8 cellular contexts compared by ENCODE assay signal in genomic region chr5:180070726-180071417, GRCh38. TPM values are rescaled to one million over a fixed set of nuclear protein-coding genes. Genes with fewer than 3 reads are reported as not detected.
A peak's percentile ranks its signal among the peaks of the same experiment; 100 is the strongest.
DNase-seq lines count a peak whose midpoint lies in the region; ATAC-seq, FAIRE-seq and TF ChIP-seq lines count a peak whose summit lies in the region.

No MANE protein-coding gene starts in this region.

- H3K27me3 Mint-ChIP-seq in chondrocyte (ENCODE audit: low read depth): no peaks in the 10 kb centered on the region

- H3K4me3 Mint-ChIP-seq in chondrocyte (ENCODE audit: unreplicated experiment): peak overlapping the region; percentile 90

- WGBS in small intestine, 3 donors: 2 to 5% (median 4%) methylated on average over 31 to 33 of the region's 33 CpGs

- H3K9me3 ChIP-seq in kidney (ENCODE audit: control insufficient read depth in 1 of 2, low read length in 2 of 2): no peaks in the 10 kb centered on the region
- no peaks in the 10 kb centered on the region for H3K9me3 ChIP-seq in small intestine (ENCODE audit: control insufficient read depth, low read depth)

- H3K36me3 ChIP-seq in kidney (ENCODE audit: control insufficient read depth in 1 of 2, insufficient read depth in 2 of 2, low read length in 2 of 2): no peaks in the 10 kb centered on the region
- no peaks in the 10 kb centered on the region for H3K36me3 ChIP-seq in small intestine (ENCODE audit: control insufficient read depth in 2 of 2, insufficient read depth in 2 of 2, low read length in 2 of 2)

- H3K36me3 Mint-ChIP-seq in chondrocyte (ENCODE audit: low read depth): peaks cover 2% of the 10 kb centered on the region

- peaks cover 4 to 9% of the 10 kb centered on the region in 2 donors for H3K4me1 ChIP-seq in kidney (ENCODE audit: control insufficient read depth in 1 of 2, insufficient read depth in 1 of 2, low read depth in 1 of 2, low read length in 2 of 2)
- H3K4me1 ChIP-seq in small intestine (ENCODE audit: control insufficient read depth in 2 of 2, insufficient read depth in 1 of 2, low read depth in 1 of 2, low read length in 1 of 2): peaks cover 0 to 6% of the 10 kb centered on the region in 2 donors

- H3K27me3 ChIP-seq in small intestine (ENCODE audit: control insufficient read depth in 2 of 2, insufficient read depth in 2 of 2, low read length in 2 of 2): no peaks in the 10 kb centered on the region

- in situ Hi-C loops in SK-MEL-5 (cut with HindIII; ENCODE audit: low pct_unique_long_range_greater_than_20kb, low sequenced_read_pairs): no loop called here

- H3K4me3 ChIP-seq in kidney (ENCODE audit: low read length in 2 of 2) (peak overlapping the region; percentile 69 to 80), small intestine (ENCODE audit: low read depth in 1 of 2, low read length in 2 of 2) (peak overlapping the region; percentile 63 to 84)

- FAIRE-seq in kidney (lab: Jason Lieb, UNC): no peak
- no peak for FAIRE-seq in small intestine (lab: Jason Lieb, UNC)

- peak; percentile 37 for DNase-seq in DMS114 treated with DMSO at 0.1 percent for 48 hours (lab: John Stamatoyannopoulos, UW; ENCODE audit: unreplicated experiment)
- DNase-seq in SK-MEL-5 (ENCODE audit: low read depth, low spot score): peak; percentile 28
- DNase-seq in chondrocyte (ENCODE audit: low spot score): no peak
- no peak for DNase-seq in kidney
- DNase-seq in small intestine: peak; percentile 43
- no peak for DNase-seq in COR-L47 (lab: John Stamatoyannopoulos, UW)

- H3K4me1 Mint-ChIP-seq in chondrocyte (ENCODE audit: low read depth): peaks cover 43% of the 10 kb centered on the region

- H3K9me3 Mint-ChIP-seq in chondrocyte (ENCODE audit: low read depth): peaks cover 2% of the 10 kb centered on the region

- peak; percentile 31 for ATAC-seq in HG02885 (IDR thresholded peaks at IDR 0.05; ENCODE audit: poor library complexity, unreplicated experiment)
- ATAC-seq in HG03571 (IDR thresholded peaks at IDR 0.05; ENCODE audit: unreplicated experiment): no peak

- H3K27ac ChIP-seq in kidney (ENCODE audit: low read depth in 2 of 2, low read length in 2 of 2) (peak overlapping the region; percentile 74 to 85), small intestine (ENCODE audit: low read depth in 1 of 2, low read length in 1 of 2) (peak overlapping the region; percentile 82 to 86)

- H3K27ac Mint-ChIP-seq in chondrocyte (ENCODE audit: unreplicated experiment): peak overlapping the region; percentile 94

- intact Hi-C loops in kidney (cut with DNase I): no loop called here

- TF ChIP-seq CTCF in chondrocyte (IDR thresholded peaks at IDR 0.05) (no peak), kidney (IDR thresholded peaks at IDR 0.05; ENCODE audit: borderline replicate concordance, extremely low read depth, insufficient read depth) (no peak)

- peak overlapping the region; percentile 72 to 80 for H3K9ac ChIP-seq in kidney (ENCODE audit: low read length in 2 of 2)

RNA-seq across cellular contexts. Expression of gene RNF130, which starts 0.7 kb away (rescaled TPM):
- total RNA-seq in SK-MEL-5 (2014; rRNA removed; shearing (Covaris generic)): 89.1 and 106 TPM in 2 replicates
- polyA plus RNA-seq in SK-MEL-5 (2015; cell fraction: cytosol; rRNA removed): 85.1 and 94.4 TPM in 2 replicates
- polyA plus RNA-seq in SK-MEL-5 (2015; cell fraction: nucleus; rRNA removed): 21.1 and 26.2 TPM in 2 replicates
- total RNA-seq in chondrocyte (43.4 to 49.6 TPM (median 44.9 TPM) in 3 replicates), kidney (73.9 TPM)
- polyA plus RNA-seq in kidney (ENCODE audit: insufficient read depth, low read depth, low replicate concordance) (88.1 TPM), small intestine (10 to 100 TPM; 15.9 to 40.2 (median 34.6) TPM)

Comparison
In these comparisons a context has a peak if more than half of its experiments do, and no peak if none do; other contexts are left out.
1. DNase-seq: peak in DMS114 treated with DMSO at 0.1 percent for 48 hours (single experiment), SK-MEL-5 (single experiment) and small intestine (single experiment); none in chondrocyte (single experiment), kidney (single experiment) and COR-L47 (single experiment).